In the genomic region with DNA sequence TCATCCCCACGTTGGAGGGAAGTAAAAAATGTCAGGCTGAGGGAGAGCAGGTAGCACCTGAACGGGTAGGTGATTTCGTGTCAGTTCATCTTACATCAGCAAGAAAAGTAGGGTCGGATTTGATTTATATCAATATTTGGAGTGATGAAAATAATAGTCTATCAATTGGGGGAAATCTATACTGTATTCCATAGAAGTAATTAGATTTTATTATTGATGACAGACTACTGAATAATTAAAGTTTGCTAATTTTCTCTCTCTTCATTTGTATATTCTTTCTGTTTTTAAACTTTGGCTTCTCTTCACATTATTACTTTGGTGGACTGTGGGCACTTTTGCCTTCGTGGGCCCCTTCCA, we compare ENCODE assay signal across 8 cellular contexts.
DNase-seq lines count a peak whose midpoint lies in the region; ATAC-seq and TF ChIP-seq lines count a peak whose summit lies in the region.
"Had no signal": no experiment of that assay in that cellular context is flagged by ENCODE, and none has a peak within 500 bp of the region (broad histone marks: within the 10 kb centered on the region; RNA-seq: fewer than 3 reads in every experiment).

No MANE protein-coding gene starts in this region.

- no peaks in the 10 kb centered on the region for H3K79me2 ChIP-seq in OCI-LY3 (ENCODE audit: low read length)

- ATAC-seq in effector memory CD8-positive, alpha-beta T cell (replicated peaks) = no peak

- no peak for TF ChIP-seq EP300 in sigmoid colon (IDR thresholded peaks at IDR 0.05)

- H3K4me1 Mint-ChIP-seq in Calu3 (ENCODE audit: low read depth, unreplicated experiment) = no peaks in the 10 kb centered on the region
- H3K4me1 Mint-ChIP-seq in effector memory CD8-positive, alpha-beta T cell (ENCODE audit: low read depth in 2 of 2) = peaks cover 6 to 18% of the 10 kb centered on the region in 2 donors

- H3K36me3 Mint-ChIP-seq in Calu3 (ENCODE audit: insufficient read depth, unreplicated experiment) = peaks cover 4% of the 10 kb centered on the region
- no peaks in the 10 kb centered on the region for H3K36me3 Mint-ChIP-seq in effector memory CD8-positive, alpha-beta T cell (ENCODE audit: insufficient read depth)

- no TSS peak for BruUV-seq in Calu3 (replicated peaks; lab: Mats Ljungman, UMichigan)

- peak overlapping the region; percentile 65; the same call in 1 of the 2 replicates for H3K9ac ChIP-seq in OCI-LY3 (ENCODE audit: low read length)

- H3K27ac Mint-ChIP-seq in Calu3 (ENCODE audit: unreplicated experiment) = peak overlapping the region; percentile 59
- H3K27ac Mint-ChIP-seq in effector memory CD8-positive, alpha-beta T cell = peak overlapping the region; percentile 81 to 86

- DNase-seq in Calu3 (no peak), sigmoid colon (no peak), cerebellum (ENCODE audit: low spot score) (no peak), COLO668 (lab: John Stamatoyannopoulos, UW; ENCODE audit: unreplicated experiment) (no peak), NCI-H2081 treated with DMSO at 0.1 percent for 48 hours (lab: John Stamatoyannopoulos, UW) (no peak)
- DNase-seq in effector memory CD8-positive, alpha-beta T cell = no peak

- CTCF ChIA-PET in Calu3 (lab: Charles Lee) = interaction anchor here (0.7 kb wide), 1 partner anchor 545 kb away, joined by 3 read pairs; no protein-coding TSS in a partner anchor

- no peaks in the 10 kb centered on the region for H3K9me3 ChIP-seq in OCI-LY3 (ENCODE audit: insufficient read depth, low read length)
- no peaks in the 10 kb centered on the region for H3K9me3 ChIP-seq in sigmoid colon
- H3K9me3 ChIP-seq: upper lobe of right lung had no signal

- intact Hi-C loops in Calu3 (cut with micrococcal nuclease; ENCODE audit: unreplicated experiment) = loop anchor here (5.0 to 10.0 kb wide), 3 partner anchors 74 to 321 kb away; no protein-coding TSS in a partner anchor
- intact Hi-C loops in sigmoid colon (cut with DNase I) = loop anchor here (10.0 kb wide), 1 partner anchor 151 kb away; no protein-coding TSS in a partner anchor

- H3K4me3 Mint-ChIP-seq in Calu3 (ENCODE audit: low read depth, unreplicated experiment) = peak overlapping the region; percentile 71
- peak overlapping the region; percentile 78 to 84 for H3K4me3 Mint-ChIP-seq in effector memory CD8-positive, alpha-beta T cell

- H3K4me3 ChIP-seq in OCI-LY3 (ENCODE audit: low read length) (peak overlapping the region; percentile 79; the same call in 1 of the 2 replicates), sigmoid colon (peak overlapping the region; percentile 13 to 52 (median 36))

- no peaks in the 10 kb centered on the region for H3K36me3 ChIP-seq in OCI-LY3 (replicated peaks; ENCODE audit: low read depth, low read length)
- H3K36me3 ChIP-seq in sigmoid colon = no peaks in the 10 kb centered on the region
- H3K36me3 ChIP-seq: upper lobe of right lung had no signal

- TF ChIP-seq CTCF in Calu3 (IDR thresholded peaks at IDR 0.05; ENCODE audit: unreplicated experiment) (no peak), OCI-LY3 (IDR thresholded peaks at IDR 0.05; ENCODE audit: low read depth, low read length) (no peak), sigmoid colon (IDR thresholded peaks at IDR 0.05) (no peak)

- 30 to 32% methylated on average over 5 of the region's 5 CpGs for WGBS in sigmoid colon, 2 donors

- H3K27ac ChIP-seq in OCI-LY3 (ENCODE audit: low read length) (no peak overlapping the region), sigmoid colon (peak overlapping the region in 1 of 4 donors; percentile 69)

- H3K4me1 ChIP-seq in OCI-LY3 (ENCODE audit: low read length) = peaks cover 5% of the 10 kb centered on the region; the same call in 1 of the 2 replicates
- peaks cover 0 to 10% (median 4%) of the 10 kb centered on the region in 4 donors for H3K4me1 ChIP-seq in sigmoid colon

- no peak for TF ChIP-seq POLR2A in sigmoid colon (IDR thresholded peaks at IDR 0.05)

- H3K9me3 Mint-ChIP-seq in Calu3 (ENCODE audit: low read depth, unreplicated experiment) = no peaks in the 10 kb centered on the region
- H3K9me3 Mint-ChIP-seq in effector memory CD8-positive, alpha-beta T cell = no peaks in the 10 kb centered on the region

- H3K27me3 ChIP-seq in OCI-LY3 (ENCODE audit: low read depth, low read length) = no peaks in the 10 kb centered on the region
- peaks cover 0 to 10% (median 0%) of the 10 kb centered on the region in 3 donors for H3K27me3 ChIP-seq in sigmoid colon
- H3K27me3 ChIP-seq: upper lobe of right lung had no signal

- H3K27me3 Mint-ChIP-seq in Calu3 (ENCODE audit: unreplicated experiment) = peaks cover 45% of the 10 kb centered on the region
- no peaks in the 10 kb centered on the region for H3K27me3 Mint-ChIP-seq in effector memory CD8-positive, alpha-beta T cell

- H3K4me2 ChIP-seq in OCI-LY3 (ENCODE audit: low read length) = peak overlapping the region; percentile 89

- no peak overlapping the region for H2AFZ ChIP-seq in OCI-LY3 (ENCODE audit: low read depth, low read length)

- H4K20me1 ChIP-seq in OCI-LY3 (ENCODE audit: insufficient read depth, low read length) = no peaks in the 10 kb centered on the region
